ENCODE assay signal across 1 cellular context in the genomic region with DNA sequence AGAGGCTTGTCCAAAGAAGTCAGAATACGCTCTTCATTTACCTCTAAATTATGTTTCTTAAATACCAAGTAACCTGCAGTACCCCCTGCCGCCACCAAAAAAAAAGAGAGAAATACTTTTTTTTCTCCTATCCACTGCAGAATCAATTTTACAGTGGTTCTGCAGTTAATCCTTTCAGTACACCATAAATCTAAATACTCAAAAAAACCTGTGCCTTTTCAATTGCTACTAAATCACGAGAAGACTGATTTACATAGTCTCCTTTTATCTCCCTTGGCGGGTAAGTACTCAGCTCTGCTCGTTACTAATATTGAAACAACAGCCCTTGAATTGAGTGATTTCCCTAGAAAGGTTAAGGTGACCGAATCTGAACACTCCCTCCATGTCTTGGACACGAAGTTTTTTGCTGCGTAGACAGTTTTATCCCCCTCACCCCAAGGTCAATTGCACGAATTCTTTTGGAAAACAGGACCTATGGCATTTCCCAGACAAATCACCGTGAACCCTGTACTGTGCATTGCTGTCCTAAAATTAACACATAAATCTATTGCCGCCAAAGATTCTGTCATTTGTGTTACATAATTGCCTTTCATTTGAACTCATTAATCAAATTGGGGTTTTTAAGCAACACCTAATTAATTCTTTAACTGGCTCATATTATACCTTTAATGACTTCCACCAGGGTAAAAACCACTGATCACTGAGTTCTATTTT.
TF ChIP-seq lines count a peak whose summit lies in the region.

No MANE protein-coding gene starts in this region.

TF ChIP-seq in GM23338, 12 proteins besides CTCF, POLR2A, EP300 and RAD21:
- no peak for TF ChIP-seq ZNF462 (CRISPR knock-in tag; IDR thresholded peaks at IDR 0.05)
- TF ChIP-seq NANOG (IDR thresholded peaks at IDR 0.05; ENCODE audit: borderline replicate concordance) = no peak
- no peak for TF ChIP-seq CREB1 (CRISPR knock-in tag; IDR thresholded peaks at IDR 0.05; ENCODE audit: low read depth)
